ENCODE assay signal across 25 cellular contexts in the genomic region with DNA sequence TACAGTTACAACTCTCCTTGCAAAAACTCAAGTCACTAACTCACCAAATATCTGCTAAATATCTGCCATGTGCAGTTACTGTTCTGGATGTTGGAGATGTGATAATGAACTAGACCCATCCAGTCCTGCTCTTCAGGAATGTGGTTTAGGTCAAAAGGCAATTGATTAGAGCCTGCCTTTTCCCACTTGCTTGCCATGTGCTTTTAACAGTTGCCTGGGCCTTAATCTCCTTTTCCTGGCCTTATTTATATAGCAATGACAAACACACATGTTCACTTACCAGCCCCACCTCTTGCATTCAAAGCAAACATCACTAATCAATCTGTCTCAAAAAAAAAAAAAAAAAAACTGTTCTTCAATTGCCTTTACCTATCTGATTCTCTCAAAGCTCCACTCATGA.
"Had no signal": no experiment of that assay in that cellular context is flagged by ENCODE, and none has a peak within 500 bp of the region (broad histone marks: within the 10 kb centered on the region; RNA-seq: fewer than 3 reads in every experiment).

No MANE protein-coding gene starts in this region.

- H3K4me1 ChIP-seq: SJCRH30 had no signal

- DNase-seq: activated CD4-positive, alpha-beta T cell treated with anti-CD3 and anti-CD28 coated beads for 4 hours; activated CD8-positive, alpha-beta memory T cell treated with anti-CD3 and anti-CD28 coated beads, Interleukin-2, amount 50 U/mL, for 4 hours; activated CD8-positive, alpha-beta T cell treated with anti-CD3 and anti-CD28 coated beads for 36 hours; activated gamma-delta T cell treated with Interleukin-2 at 50 U/mL for 16 hours; activated naive CD4-positive, alpha-beta T cell treated with anti-CD3 and anti-CD28 coated beads, Interleukin-2, amount 10 ng/mL, durations not matched to agents 7 days and 5 days; activated naive CD8-positive, alpha-beta T cell treated with anti-CD3 and anti-CD28 coated beads for 36 hours; activated T-cell treated with anti-CD3 and anti-CD28 coated beads, Interleukin-2, amount 50 U/mL, for 72 hours; KG1; NCI-H1092; NCI-H1417; NCI-H1930; NCI-H2107; NCI-H2171 treated with DMSO at 0.1 percent for 48 hours; NCI-H226; NCI-H526; NCI-H774; NK-92 treated with Interleukin-12 subunit alpha and Interleukin-12 subunit beta, amount 100 ng/mL, for 24 hours; OCI-M1; Right ventricle myocardium superior; RPMI8226; SJCRH30; SK-N-SH; T-helper 1 cell had no signal

- H3K27ac ChIP-seq: SJCRH30 had no signal

- H3K4me3 ChIP-seq: SJCRH30 had no signal

- H3K36me3 ChIP-seq: SJCRH30 had no signal

- ATAC-seq: activated CD4-positive, CD25-positive, alpha-beta regulatory T cell treated with anti-CD3 and anti-CD28 coated beads, Interleukin-2, amount 50 U/mL, for 24 hours; activated CD8-positive, alpha-beta T cell treated with anti-CD3 and anti-CD28 coated beads for 36 hours; activated T-cell treated with anti-CD3 and anti-CD28 coated beads, Interleukin-2, amount 50 U/mL, for 72 hours; Panc1 had no signal

- H3K9me3 ChIP-seq: SK-N-SH had no signal
